Comparison of ENCODE assay signal across 8 cellular contexts in the genomic region with DNA sequence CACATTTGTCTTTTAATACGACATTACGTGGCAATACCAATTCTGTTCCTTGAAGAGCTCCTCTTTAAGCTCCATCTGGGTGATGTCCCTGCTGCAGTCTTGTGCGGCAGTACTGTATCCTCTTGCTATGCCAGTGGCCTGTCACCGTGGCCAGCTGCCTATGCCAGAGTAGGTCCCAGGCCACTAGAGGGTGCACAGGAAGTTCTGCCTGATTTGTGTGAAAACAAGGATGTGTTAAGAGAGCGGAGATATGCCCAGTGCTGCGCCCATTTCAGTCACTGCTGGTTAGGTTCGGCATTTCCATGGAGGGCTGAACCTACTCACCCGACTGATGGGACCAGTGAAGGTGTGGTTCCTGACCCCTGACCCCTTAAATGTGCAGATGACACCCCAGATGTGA. TPM values are rescaled to one million over a fixed set of nuclear protein-coding genes. Genes with fewer than 3 reads are reported as not detected.
DNase-seq lines count a peak whose midpoint lies in the region; ATAC-seq and TF ChIP-seq lines count a peak whose summit lies in the region.

No MANE protein-coding gene starts in this region.

- H3K36me3 ChIP-seq in stomach, result peaks cover 0 to 35% (median 28%) of the 10 kb centered on the region in 4 donors

- no peaks in the 10 kb centered on the region for H3K27me3 ChIP-seq in stomach

- no peak overlapping the region for H3K27ac ChIP-seq in stomach

- intact Hi-C loops in cardiac septum (cut with DNase I), result no loop called here
- intact Hi-C loops in stomach (cut with DNase I; ENCODE audit: low total_unique reads), result no loop called here

- peak in 2 of 7 experiments; percentile 36 to 37 for TF ChIP-seq CTCF in stomach (IDR thresholded peaks at IDR 0.05)

- no peak overlapping the region for H3K4me3 ChIP-seq in stomach

- TF ChIP-seq EP300 in stomach (IDR thresholded peaks at IDR 0.05), result no peak

- no peak for TF ChIP-seq POLR2A in stomach (IDR thresholded peaks at IDR 0.05)

- WGBS in stomach, 5 donors, result 60 to 78% (median 67%) methylated on average over 8 of the region's 8 CpGs

- no peak for ATAC-seq in HG02642 (IDR thresholded peaks at IDR 0.05; ENCODE audit: poor library complexity, unreplicated experiment)

- DNase-seq in NCI-H748 (lab: John Stamatoyannopoulos, UW; ENCODE audit: unreplicated experiment), result peak; percentile 8
- no peak for DNase-seq in NCI-H748 treated with DMSO at 0.1 percent for 48 hours (lab: John Stamatoyannopoulos, UW)
- peak; percentile 30 to 37 for DNase-seq in SHP77 (lab: John Stamatoyannopoulos, UW)
- DNase-seq in cardiac septum (ENCODE audit: low spot score), result peak; percentile 74
- DNase-seq in stomach, result peak; percentile 66
- no peak for DNase-seq in NCI-H187 treated with DMSO at 0.1 percent for 48 hours (lab: John Stamatoyannopoulos, UW)
- no peak for DNase-seq in activated T-cell treated with anti-CD3 and anti-CD28 coated beads, Interleukin-2, amount 50 U/mL, for 48 hours

- H3K4me1 ChIP-seq in stomach, result peaks cover 0 to 16% (median 2%) of the 10 kb centered on the region in 4 donors

- no peaks in the 10 kb centered on the region for H3K9me3 ChIP-seq in stomach

RNA-seq across cellular contexts. Expression of gene NIPA1, which starts 25.2 kb away (rescaled TPM):
- 6.1 TPM for total RNA-seq in cardiac septum
- 10 to 100 TPM in 4 of 5 donors, 1 to 10 TPM in 1; 1.7 to 19.1 (median 12.9) TPM for total RNA-seq in stomach
- polyA plus RNA-seq in stomach, result 1 to 10 TPM; 2.9 to 4.6 (median 3.5) TPM

RNA-seq across cellular contexts. Expression of gene NIPA2, which starts 26.8 kb away (rescaled TPM):
- total RNA-seq in cardiac septum, result 24.3 TPM
- 100 to 1,000 TPM in 1 of 5 donors, 10 to 100 TPM in 3, 1 to 10 TPM in 1; 1.2 to 280 (median 62.7) TPM for total RNA-seq in stomach
- polyA plus RNA-seq in stomach, result 10 to 100 TPM in 2 of 3 donors, 1 to 10 TPM in 1; 9.7 to 13.0 (median 12.5) TPM

Comparison
In these comparisons a context has a peak if more than half of its experiments do, and no peak if none do; other contexts are left out.
1. DNase-seq: peak in NCI-H748 (single experiment), SHP77 (2 of 2), cardiac septum (single experiment) and stomach (single experiment); none in NCI-H748 treated with DMSO at 0.1 percent for 48 hours (single experiment), NCI-H187 treated with DMSO at 0.1 percent for 48 hours (single experiment) and activated T-cell treated with anti-CD3 and anti-CD28 coated beads, Interleukin-2, amount 50 U/mL, for 48 hours (0 of 2).